Comparison of ENCODE assay signal across 22 cellular contexts in genomic region chr5:97417977-97418376, GRCh38.
"Had no signal": no experiment of that assay in that cellular context is flagged by ENCODE, and none has a peak within 500 bp of the region (broad histone marks: within the 10 kb centered on the region; RNA-seq: fewer than 3 reads in every experiment).

No MANE protein-coding gene starts in this region.

- H3K4me1 ChIP-seq: body of pancreas, esophagus squamous epithelium, pancreas, psoas muscle, right atrium auricular region, spleen, upper lobe of left lung had no signal

- H3K27me3 ChIP-seq: body of pancreas, cardiac muscle cell, esophagus squamous epithelium, gastroesophageal sphincter, pancreas, right atrium auricular region, spleen, upper lobe of left lung had no signal

- H3K4me3 Mint-ChIP-seq: activated CD8-positive, alpha-beta T cell treated with anti-CD3 and anti-CD28 coated beads, Interleukin-2, amount 10 ng/mL, durations not matched to agents 7 days and 5 days; activated naive CD4-positive, alpha-beta T cell treated with anti-CD3 and anti-CD28 coated beads, Interleukin-2, amount 50 U/mL, for 24 hours; endodermal cell; natural killer cell treated with Interleukin-12 subunit alpha and Interleukin-12 subunit beta and Interleukin-15 and Interleukin-18, amount 100 ng/mL, for 72 hours had no signal

- H3K9me3 Mint-ChIP-seq: activated naive CD4-positive, alpha-beta T cell treated with anti-CD3 and anti-CD28 coated beads, Interleukin-2, amount 50 U/mL, for 24 hours; endodermal cell; natural killer cell treated with Interleukin-12 subunit alpha and Interleukin-12 subunit beta and Interleukin-15 and Interleukin-18, amount 100 ng/mL, for 72 hours had no signal

- H3K4me1 Mint-ChIP-seq: activated naive CD4-positive, alpha-beta T cell treated with anti-CD3 and anti-CD28 coated beads, Interleukin-2, amount 50 U/mL, for 24 hours had no signal

- H3K9me3 ChIP-seq: body of pancreas, esophagus squamous epithelium, gastroesophageal sphincter, pancreas, psoas muscle, right atrium auricular region, spleen, upper lobe of left lung had no signal

- H3K27me3 Mint-ChIP-seq: activated naive CD4-positive, alpha-beta T cell treated with anti-CD3 and anti-CD28 coated beads, Interleukin-2, amount 50 U/mL, for 24 hours; natural killer cell treated with Interleukin-12 subunit alpha and Interleukin-12 subunit beta and Interleukin-15 and Interleukin-18, amount 100 ng/mL, for 72 hours had no signal

- H3K36me3 Mint-ChIP-seq: activated naive CD4-positive, alpha-beta T cell treated with anti-CD3 and anti-CD28 coated beads, Interleukin-2, amount 50 U/mL, for 24 hours; natural killer cell treated with Interleukin-12 subunit alpha and Interleukin-12 subunit beta and Interleukin-15 and Interleukin-18, amount 100 ng/mL, for 72 hours had no signal

- H3K27ac Mint-ChIP-seq: activated CD8-positive, alpha-beta T cell treated with anti-CD3 and anti-CD28 coated beads, Interleukin-2, amount 10 ng/mL, durations not matched to agents 7 days and 5 days; activated naive CD4-positive, alpha-beta T cell treated with anti-CD3 and anti-CD28 coated beads, Interleukin-2, amount 50 U/mL, for 24 hours; endodermal cell; natural killer cell treated with Interleukin-12 subunit alpha and Interleukin-12 subunit beta and Interleukin-15 and Interleukin-18, amount 100 ng/mL, for 72 hours had no signal

- H3K36me3 ChIP-seq: cardiac muscle cell, esophagus squamous epithelium, gastroesophageal sphincter, pancreas, right atrium auricular region, spleen, upper lobe of left lung had no signal

- ATAC-seq: activated CD8-positive, alpha-beta T cell treated with anti-CD3 and anti-CD28 coated beads, Interleukin-2, amount 10 ng/mL, durations not matched to agents 7 days and 5 days; body of pancreas; gastroesophageal sphincter; natural killer cell treated with Interleukin-12 subunit alpha and Interleukin-12 subunit beta and Interleukin-15 and Interleukin-18, amount 100 ng/mL, for 72 hours; pancreas; psoas muscle; stimulated activated naive CD8-positive, alpha-beta T cell treated with anti-CD3 and anti-CD28 coated beads, Interleukin-15, Interleukin-2, amounts not matched to agents 100 U/mL and 50 U/mL, for 24 hours had no signal

- H3K27ac ChIP-seq: body of pancreas, cardiac muscle cell, esophagus squamous epithelium, gastroesophageal sphincter, pancreas, psoas muscle, right atrium auricular region, spleen, upper lobe of left lung had no signal

- H3K4me3 ChIP-seq: body of pancreas, cardiac muscle cell, esophagus squamous epithelium, gastroesophageal sphincter, pancreas, psoas muscle, right atrium auricular region, spleen, upper lobe of left lung had no signal

- DNase-seq: activated CD4-positive, alpha-beta T cell treated with anti-CD3 and anti-CD28 coated beads for 1 hour; activated CD4-positive, alpha-beta T cell treated with anti-CD3 and anti-CD28 coated beads, Interleukin-2, amount 50 U/mL, for 1 hour; activated CD8-positive, alpha-beta T cell treated with anti-CD3 and anti-CD28 coated beads, Interleukin-2, amount 10 ng/mL, durations not matched to agents 7 days and 5 days; activated gamma-delta T cell treated with Interleukin-2 at 50 U/mL for 16 hours; anterior cingulate cortex; body of pancreas; cortex of kidney; endodermal cell; esophagus squamous epithelium; head of caudate nucleus; hypothalamus; pancreas; psoas muscle; spleen; stimulated activated CD4-positive, alpha-beta T cell treated with anti-CD3 and anti-CD28 coated beads, Interleukin-4, amount 100 ng/mL, for 1 hour; stimulated activated naive CD8-positive, alpha-beta T cell treated with anti-CD3 and anti-CD28 coated beads, Interleukin-15, Interleukin-2, amounts not matched to agents 100 U/mL and 50 U/mL, for 24 hours; upper lobe of left lung had no signal
